In genomic region chr4:108094923-108095482, GRCh38 we compare ENCODE assay signal across 25 cellular contexts.
DNase-seq lines count a peak whose midpoint lies in the region; ATAC-seq and TF ChIP-seq lines count a peak whose summit lies in the region.
"Had no signal": no experiment of that assay in that cellular context is flagged by ENCODE, and none has a peak within 500 bp of the region (broad histone marks: within the 10 kb centered on the region; RNA-seq: fewer than 3 reads in every experiment).

No MANE protein-coding gene starts in this region.

- no peak for TF ChIP-seq EP300 in transverse colon (IDR thresholded peaks at IDR 0.05; ENCODE audit: low read depth)

- no peak for ATAC-seq in activated CD8-positive, alpha-beta T cell treated with anti-CD3 and anti-CD28 coated beads, Interleukin-2, amount 10 ng/mL, durations not matched to agents 7 days and 5 days
- ATAC-seq: HCT116; lower lobe of right lung; right lobe of liver; stimulated activated effector memory CD8-positive, alpha-beta T cell treated with anti-CD3 and anti-CD28 coated beads, Interleukin-12 subunit alpha, Interleukin-12 subunit beta, amount 100 ng/mL, for 72 hours had no signal

- intact Hi-C loops in transverse colon (cut with DNase I; ENCODE audit: low total_unique reads): no loop called here

- H3K4me1 ChIP-seq in transverse colon: no peaks in the 10 kb centered on the region
- H3K4me1 ChIP-seq: lower lobe of right lung, Peyer's patch, right lobe of liver, SJSA1, tibial artery had no signal

- peak overlapping the region; percentile 86 for H3K27ac Mint-ChIP-seq in activated T-cell treated with anti-CD3 and anti-CD28 coated beads, Interleukin-2, amount 50 U/mL, for 24 hours
- H3K27ac Mint-ChIP-seq in activated CD8-positive, alpha-beta T cell treated with anti-CD3 and anti-CD28 coated beads, Interleukin-2, amount 10 ng/mL, durations not matched to agents 7 days and 5 days: peak overlapping the region; percentile 45
- peak overlapping the region; percentile 59 for H3K27ac Mint-ChIP-seq in neural crest cell (ENCODE audit: unreplicated experiment)
- H3K27ac Mint-ChIP-seq: IgD-negative memory B cell; stimulated activated effector memory CD8-positive, alpha-beta T cell treated with anti-CD3 and anti-CD28 coated beads, Interleukin-12 subunit alpha, Interleukin-12 subunit beta, amount 100 ng/mL, for 72 hours had no signal

- no peak for DNase-seq in activated T-cell treated with anti-CD3 and anti-CD28 coated beads, Interleukin-2, amount 50 U/mL, for 24 hours
- DNase-seq in activated T-cell treated with anti-CD3 and anti-CD28 coated beads for 4 hours (no peak), neural crest cell (ENCODE audit: low read depth, low spot score) (no peak), cerebellar nuclear complex (lab: John Stamatoyannopoulos, UW) (no peak), transverse colon (no peak), T-helper 9 cell (no peak)
- no peak for DNase-seq in activated CD8-positive, alpha-beta T cell treated with anti-CD3 and anti-CD28 coated beads, Interleukin-2, amount 10 ng/mL, durations not matched to agents 7 days and 5 days
- DNase-seq: activated CD4-positive, alpha-beta T cell treated with anti-CD3 and anti-CD28 coated beads for 1 hour; dorsolateral prefrontal cortex; erythroblast; foreskin melanocyte; hippocampal formation; lower lobe of right lung; MV-4-11; NCI-H2029 treated with DMSO at 0.1 percent for 48 hours; NCI-H524 treated with DMSO at 0.1 percent for 48 hours; Peyer's patch; right lobe of liver; T1000; tibial artery had no signal

- H3K27ac ChIP-seq in KOPT-K1 (ENCODE audit: low read depth, low read length, poor library complexity, severe bottlenecking) (peak overlapping the region; percentile 86), transverse colon (no peak overlapping the region)
- H3K27ac ChIP-seq: dorsolateral prefrontal cortex, lower lobe of right lung, Peyer's patch, right lobe of liver, SJSA1, tibial artery had no signal

- peaks cover 86% of the 10 kb centered on the region for H3K4me1 Mint-ChIP-seq in activated T-cell treated with anti-CD3 and anti-CD28 coated beads, Interleukin-2, amount 50 U/mL, for 24 hours (ENCODE audit: low read depth)
- peaks cover 83% of the 10 kb centered on the region for H3K4me1 Mint-ChIP-seq in activated CD8-positive, alpha-beta T cell treated with anti-CD3 and anti-CD28 coated beads, Interleukin-2, amount 10 ng/mL, durations not matched to agents 7 days and 5 days (ENCODE audit: low read depth)
- H3K4me1 Mint-ChIP-seq in neural crest cell: peaks cover 4% of the 10 kb centered on the region
- H3K4me1 Mint-ChIP-seq: IgD-negative memory B cell; stimulated activated effector memory CD8-positive, alpha-beta T cell treated with anti-CD3 and anti-CD28 coated beads, Interleukin-12 subunit alpha, Interleukin-12 subunit beta, amount 100 ng/mL, for 72 hours had no signal

- no peaks in the 10 kb centered on the region for H3K27me3 Mint-ChIP-seq in activated T-cell treated with anti-CD3 and anti-CD28 coated beads, Interleukin-2, amount 50 U/mL, for 24 hours
- no peaks in the 10 kb centered on the region for H3K27me3 Mint-ChIP-seq in activated CD8-positive, alpha-beta T cell treated with anti-CD3 and anti-CD28 coated beads, Interleukin-2, amount 10 ng/mL, durations not matched to agents 7 days and 5 days (ENCODE audit: low read depth)
- no peaks in the 10 kb centered on the region for H3K27me3 Mint-ChIP-seq in neural crest cell (ENCODE audit: low read depth)

- no peak for TF ChIP-seq CTCF in neural crest cell (conservative IDR thresholded peaks at IDR 0.05)
- TF ChIP-seq CTCF in transverse colon (IDR thresholded peaks at IDR 0.05): no peak

- no peak overlapping the region for H3K4me3 Mint-ChIP-seq in activated T-cell treated with anti-CD3 and anti-CD28 coated beads, Interleukin-2, amount 50 U/mL, for 24 hours
- no peak overlapping the region for H3K4me3 Mint-ChIP-seq in activated CD8-positive, alpha-beta T cell treated with anti-CD3 and anti-CD28 coated beads, Interleukin-2, amount 10 ng/mL, durations not matched to agents 7 days and 5 days
- H3K4me3 Mint-ChIP-seq in neural crest cell: no peak overlapping the region
- H3K4me3 Mint-ChIP-seq: IgD-negative memory B cell; stimulated activated effector memory CD8-positive, alpha-beta T cell treated with anti-CD3 and anti-CD28 coated beads, Interleukin-12 subunit alpha, Interleukin-12 subunit beta, amount 100 ng/mL, for 72 hours had no signal

- in situ Hi-C loops in transverse colon (cut with MboI; ENCODE audit: low pct_ligation_motif_present in 1 of 4, low pct_unique_long_range_greater_than_20kb in 1 of 4, low sequenced_read_pairs in 3 of 4): no loop called here

- no peaks in the 10 kb centered on the region for H3K9me3 ChIP-seq in KOPT-K1 (ENCODE audit: insufficient read depth, low read length, poor library complexity, severe bottlenecking)
- H3K9me3 ChIP-seq in transverse colon: no peaks in the 10 kb centered on the region
- H3K9me3 ChIP-seq: lower lobe of right lung, Peyer's patch, right lobe of liver, SJSA1, tibial artery had no signal

- no peaks in the 10 kb centered on the region for H3K27me3 ChIP-seq in transverse colon
- H3K27me3 ChIP-seq: Peyer's patch, right lobe of liver, SJSA1, tibial artery had no signal

- WGBS in transverse colon (ENCODE audit: low coverage in 1 of 2), 2 donors: 57 to 74% methylated on average over 3 to 5 of the region's 5 CpGs

- no peak overlapping the region for H3K4me3 ChIP-seq in transverse colon
- H3K4me3 ChIP-seq: dorsolateral prefrontal cortex, lower lobe of right lung, Peyer's patch, right lobe of liver, SJSA1, tibial artery had no signal

- no peaks in the 10 kb centered on the region for H3K9me3 Mint-ChIP-seq in activated T-cell treated with anti-CD3 and anti-CD28 coated beads, Interleukin-2, amount 50 U/mL, for 24 hours
- no peaks in the 10 kb centered on the region for H3K9me3 Mint-ChIP-seq in activated CD8-positive, alpha-beta T cell treated with anti-CD3 and anti-CD28 coated beads, Interleukin-2, amount 10 ng/mL, durations not matched to agents 7 days and 5 days (ENCODE audit: insufficient read depth)
- H3K9me3 Mint-ChIP-seq in neural crest cell: no peaks in the 10 kb centered on the region
- H3K9me3 Mint-ChIP-seq: stimulated activated effector memory CD8-positive, alpha-beta T cell treated with anti-CD3 and anti-CD28 coated beads, Interleukin-12 subunit alpha, Interleukin-12 subunit beta, amount 100 ng/mL, for 72 hours had no signal

- peaks cover 51% of the 10 kb centered on the region for H3K36me3 Mint-ChIP-seq in activated T-cell treated with anti-CD3 and anti-CD28 coated beads, Interleukin-2, amount 50 U/mL, for 24 hours (ENCODE audit: low read depth)
- H3K36me3 Mint-ChIP-seq in activated CD8-positive, alpha-beta T cell treated with anti-CD3 and anti-CD28 coated beads, Interleukin-2, amount 10 ng/mL, durations not matched to agents 7 days and 5 days (ENCODE audit: low read depth): peaks cover 70% of the 10 kb centered on the region
- no peaks in the 10 kb centered on the region for H3K36me3 Mint-ChIP-seq in neural crest cell (ENCODE audit: low read depth)
- H3K36me3 Mint-ChIP-seq: IgD-negative memory B cell had no signal

- TF ChIP-seq POLR2A in transverse colon (IDR thresholded peaks at IDR 0.05): no peak

- POLR2A ChIA-PET in activated CD8-positive, alpha-beta T cell treated with anti-CD3 and anti-CD28 coated beads, Interleukin-2, amount 10 ng/mL, durations not matched to agents 7 days and 5 days (lab: Charles Lee): interaction anchor here (2.8 kb wide), 1 partner anchor 13 kb away, joined by 14 read pairs; no protein-coding TSS in a partner anchor

- CTCF ChIA-PET in activated CD8-positive, alpha-beta T cell treated with anti-CD3 and anti-CD28 coated beads, Interleukin-2, amount 10 ng/mL, durations not matched to agents 7 days and 5 days (lab: Charles Lee): interaction anchor here (0.8 to 2.1 kb wide), 11 partner anchors 8 to 64 kb away, joined by 3 to 8 read pairs (median 4); no protein-coding TSS in a partner anchor

- peaks cover 91% of the 10 kb centered on the region for H3K36me3 ChIP-seq in KOPT-K1 (ENCODE audit: insufficient read depth, low read length)
- H3K36me3 ChIP-seq in transverse colon: no peaks in the 10 kb centered on the region
- H3K36me3 ChIP-seq: lower lobe of right lung, Peyer's patch, right lobe of liver, tibial artery had no signal
